In genomic region chr2:85017436-85018048, GRCh38 we compare ENCODE assay signal across 8 cellular contexts. TPM values are rescaled to one million over a fixed set of nuclear protein-coding genes. Genes with fewer than 3 reads are reported as not detected.
DNase-seq lines count a peak whose midpoint lies in the region; FAIRE-seq and TF ChIP-seq lines count a peak whose summit lies in the region.

No MANE protein-coding gene starts in this region.

- peaks cover 54% of the 10 kb centered on the region for H4K20me1 ChIP-seq in PC-9 (ENCODE audit: insufficient read depth)

- no peaks in the 10 kb centered on the region for H3K9me2 ChIP-seq in PC-9 (ENCODE audit: insufficient read depth)

- CTCF ChIA-PET in activated naive CD4-positive, alpha-beta T cell treated with anti-CD3 and anti-CD28 coated beads for 36 hours (lab: Charles Lee) = interaction anchor here (0.7 to 3.6 kb wide), 19 partner anchors 8 to 362 kb away, joined by 3 to 26 read pairs (median 4); no protein-coding TSS in a partner anchor
- CTCF ChIA-PET in PC-9 (lab: Charles Lee) = interaction anchor here (0.5 to 1.4 kb wide), 7 partner anchors 30 to 136 kb away, joined by 3 to 10 read pairs (median 5); no protein-coding TSS in a partner anchor

- no peak for TF ChIP-seq POLR2A in stomach (IDR thresholded peaks at IDR 0.05)

- H3K36me3 Mint-ChIP-seq in activated naive CD4-positive, alpha-beta T cell treated with anti-CD3 and anti-CD28 coated beads for 36 hours (ENCODE audit: low read depth) = peaks cover 13% of the 10 kb centered on the region

- peaks cover 72% of the 10 kb centered on the region for H3K4me1 Mint-ChIP-seq in activated naive CD4-positive, alpha-beta T cell treated with anti-CD3 and anti-CD28 coated beads for 36 hours (ENCODE audit: low read depth)

- H3K4me2 ChIP-seq in PC-9 = no peak overlapping the region

- H3K27ac ChIP-seq in PC-9 (peak overlapping the region; percentile 73; the same call in 1 of the 2 replicates), epithelial cell of prostate (peak overlapping the region; percentile 81), small intestine (ENCODE audit: low read depth in 1 of 2, low read length in 1 of 2) (no peak overlapping the region), stomach (no peak overlapping the region)

- no peaks in the 10 kb centered on the region for H3K9me3 Mint-ChIP-seq in activated naive CD4-positive, alpha-beta T cell treated with anti-CD3 and anti-CD28 coated beads for 36 hours

- H3K4me3 Mint-ChIP-seq in activated naive CD4-positive, alpha-beta T cell treated with anti-CD3 and anti-CD28 coated beads for 36 hours = no peak overlapping the region

- POLR2A ChIA-PET in PC-9 (lab: Charles Lee; ENCODE audit: unreplicated experiment) = no interaction called here

- peaks cover 5% of the 10 kb centered on the region for H3K36me3 ChIP-seq in PC-9 (ENCODE audit: low read depth)
- H3K36me3 ChIP-seq in small intestine (ENCODE audit: control insufficient read depth in 2 of 2, insufficient read depth in 2 of 2, low read length in 2 of 2) = no peaks in the 10 kb centered on the region
- no peaks in the 10 kb centered on the region for H3K36me3 ChIP-seq in stomach

- no peak for DNase-seq in activated naive CD4-positive, alpha-beta T cell treated with anti-CD3 and anti-CD28 coated beads for 36 hours
- no peak for DNase-seq in activated naive CD4-positive, alpha-beta T cell treated with anti-CD3 and anti-CD28 coated beads, Interleukin-2, amount 50 U/mL, for 16 hours
- DNase-seq in PC-9 (no peak), epithelial cell of prostate (ENCODE audit: low read depth, low spot score) (no peak), small intestine (no peak), stomach (no peak), NCI-H146 treated with DMSO at 0.1 percent for 48 hours (lab: John Stamatoyannopoulos, UW; ENCODE audit: unreplicated experiment) (no peak), mesenteric fat pad (ENCODE audit: low spot score) (no peak)

- H3K4me1 ChIP-seq in PC-9 (replicated peaks; ENCODE audit: insufficient read depth) (peaks cover 35% of the 10 kb centered on the region), small intestine (ENCODE audit: control insufficient read depth in 2 of 2, insufficient read depth in 1 of 2, low read depth in 1 of 2, low read length in 1 of 2) (peaks cover 0 to 3% of the 10 kb centered on the region in 2 donors), stomach (peaks cover 21 to 71% (median 50%) of the 10 kb centered on the region in 4 donors)

- no peaks in the 10 kb centered on the region for H3K27me3 Mint-ChIP-seq in activated naive CD4-positive, alpha-beta T cell treated with anti-CD3 and anti-CD28 coated beads for 36 hours (ENCODE audit: low read depth)

- H3K4me3 ChIP-seq in PC-9 (no peak overlapping the region), small intestine (ENCODE audit: low read depth in 1 of 2, low read length in 2 of 2) (no peak overlapping the region), stomach (no peak overlapping the region)

- no TSS peak for BruUV-seq in PC-9 (replicated peaks; lab: Mats Ljungman, UMichigan)

- H3K27ac Mint-ChIP-seq in activated naive CD4-positive, alpha-beta T cell treated with anti-CD3 and anti-CD28 coated beads for 36 hours = peak overlapping the region; percentile 66

- intact Hi-C loops in activated naive CD4-positive, alpha-beta T cell treated with anti-CD3 and anti-CD28 coated beads for 36 hours (cut with micrococcal nuclease) = loop anchor here (1.0 kb wide), 2 partner anchors 9 to 268 kb away; no protein-coding TSS in a partner anchor
- intact Hi-C loops in PC-9 (cut with micrococcal nuclease; ENCODE audit: unreplicated experiment) (no loop called here), stomach (cut with DNase I; ENCODE audit: low total_unique reads) (no loop called here)

- H3K27me3 ChIP-seq in PC-9 (ENCODE audit: insufficient read depth, low read depth) (no peaks in the 10 kb centered on the region), small intestine (ENCODE audit: control insufficient read depth in 2 of 2, insufficient read depth in 2 of 2, low read length in 2 of 2) (no peaks in the 10 kb centered on the region), stomach (no peaks in the 10 kb centered on the region)

- peak; percentile 65 for FAIRE-seq in small intestine (lab: Jason Lieb, UNC)

- H3F3A ChIP-seq in PC-9 (ENCODE audit: insufficient read depth, low read depth) = peaks cover 58% of the 10 kb centered on the region

- peaks cover 93% of the 10 kb centered on the region for H3K79me2 ChIP-seq in PC-9 (ENCODE audit: low read depth)

- H3K9me3 ChIP-seq in PC-9 (ENCODE audit: insufficient read depth, low read depth) = no peaks in the 10 kb centered on the region
- no peaks in the 10 kb centered on the region for H3K9me3 ChIP-seq in small intestine (ENCODE audit: control insufficient read depth, low read depth)
- no peaks in the 10 kb centered on the region for H3K9me3 ChIP-seq in stomach

- WGBS in small intestine, 3 donors = 27 to 32% (median 31%) methylated on average over 5 of the region's 5 CpGs
- 24 to 32% (median 28%) methylated on average over 5 of the region's 5 CpGs for WGBS in stomach, 5 donors

- no peak overlapping the region for H2AFZ ChIP-seq in PC-9

- no peak for TF ChIP-seq EP300 in stomach (IDR thresholded peaks at IDR 0.05)

- TF ChIP-seq CTCF in PC-9 (conservative IDR thresholded peaks at IDR 0.05) (peak; percentile 66), stomach (IDR thresholded peaks at IDR 0.05) (peak in 3 of 7 experiments; percentile 8 to 37 (median 29))

RNA-seq across cellular contexts. Expression of gene KCMF1, which starts 46.6 kb away (rescaled TPM):
- 100 to 1,000 TPM; 105 to 109 TPM for total RNA-seq in activated naive CD4-positive, alpha-beta T cell treated with anti-CD3 and anti-CD28 coated beads for 36 hours
- total RNA-seq in PC-9 (2021) (95.3 and 97.8 TPM in 2 replicates), stomach (10 to 100 TPM in 4 of 5 donors, 1 to 10 TPM in 1; 2.3 to 88.4 (median 47.5) TPM), mesenteric fat pad (79.7 TPM)
- polyA plus RNA-seq in small intestine (10 to 100 TPM; 31.9 to 58.9 (median 51.7) TPM), stomach (10 to 100 TPM; 19.0 to 45.8 (median 31.2) TPM)

Comparison
In these comparisons a context has a peak if more than half of its experiments do, and no peak if none do; other contexts are left out.
1. H3K27ac ChIP-seq: peak in PC-9 (single experiment) and epithelial cell of prostate (single experiment); none in small intestine (0 of 2) and stomach (0 of 5).